15 cellular contexts compared by ENCODE assay signal in genomic region chr3:190532626-190533155, GRCh38. TPM values are rescaled to one million over a fixed set of nuclear protein-coding genes. Genes with fewer than 3 reads are reported as not detected.
DNase-seq lines count a peak whose midpoint lies in the region; ATAC-seq and TF ChIP-seq lines count a peak whose summit lies in the region.
"Had no signal": no experiment of that assay in that cellular context is flagged by ENCODE, and none has a peak within 500 bp of the region (broad histone marks: within the 10 kb centered on the region; RNA-seq: fewer than 3 reads in every experiment).

No MANE protein-coding gene starts in this region.

- no peak for TF ChIP-seq POLR2A in esophagus squamous epithelium (IDR thresholded peaks at IDR 0.05)

- TF ChIP-seq CTCF in esophagus squamous epithelium (IDR thresholded peaks at IDR 0.05) (no peak), osteocyte (IDR thresholded peaks at IDR 0.05) (no peak)

- no peak for DNase-seq in activated naive CD8-positive, alpha-beta T cell treated with anti-CD3 and anti-CD28 coated beads for 36 hours
- no peak for DNase-seq in activated naive CD8-positive, alpha-beta T cell treated with anti-CD3 and anti-CD28 coated beads, Interleukin-2, amount 50 U/mL, for 24 hours
- DNase-seq in esophagus squamous epithelium (lab: John Stamatoyannopoulos, UW) (no peak), osteocyte (ENCODE audit: extremely low spot score, unreplicated experiment) (no peak), HUDEP-2 (lab: John Stamatoyannopoulos, UW; ENCODE audit: unreplicated experiment in 76 of 76) (no peak)
- DNase-seq in effector memory CD8-positive, alpha-beta T cell = no peak
- DNase-seq: Caco-2; GF-D8; glutamatergic neuron; naive thymus-derived CD4-positive, alpha-beta T cell; NCI-H2171; SHP77 treated with DMSO at 0.1 percent for 48 hours; stimulated activated naive CD4-positive, alpha-beta T cell treated with Interleukin-2 at 50 U/mL for 16 hours had no signal

- H3K27ac ChIP-seq in esophagus squamous epithelium = peak overlapping the region; percentile 69 to 82 (median 74)

- H3K36me3 ChIP-seq in esophagus squamous epithelium = peaks cover 0 to 7% (median 4%) of the 10 kb centered on the region in 3 donors

- peaks cover 34% of the 10 kb centered on the region for H3K36me3 Mint-ChIP-seq in activated naive CD8-positive, alpha-beta T cell treated with anti-CD3 and anti-CD28 coated beads for 36 hours
- peaks cover 42% of the 10 kb centered on the region for H3K36me3 Mint-ChIP-seq in activated naive CD8-positive, alpha-beta T cell treated with anti-CD3 and anti-CD28 coated beads, Interleukin-2, amount 50 U/mL, for 24 hours (ENCODE audit: low read depth)
- peaks cover 10% of the 10 kb centered on the region for H3K36me3 Mint-ChIP-seq in osteocyte (ENCODE audit: unreplicated experiment)
- H3K36me3 Mint-ChIP-seq in effector memory CD8-positive, alpha-beta T cell (ENCODE audit: insufficient read depth) = no peaks in the 10 kb centered on the region

- no peaks in the 10 kb centered on the region for H3K27me3 Mint-ChIP-seq in activated naive CD8-positive, alpha-beta T cell treated with anti-CD3 and anti-CD28 coated beads for 36 hours
- H3K27me3 Mint-ChIP-seq in activated naive CD8-positive, alpha-beta T cell treated with anti-CD3 and anti-CD28 coated beads, Interleukin-2, amount 50 U/mL, for 24 hours = no peaks in the 10 kb centered on the region
- H3K27me3 Mint-ChIP-seq in osteocyte (ENCODE audit: unreplicated experiment) = no peaks in the 10 kb centered on the region
- no peaks in the 10 kb centered on the region for H3K27me3 Mint-ChIP-seq in effector memory CD8-positive, alpha-beta T cell
- H3K27me3 Mint-ChIP-seq: naive thymus-derived CD4-positive, alpha-beta T cell had no signal

- no peak overlapping the region for H3K4me3 ChIP-seq in esophagus squamous epithelium

- no peaks in the 10 kb centered on the region for H3K9me3 ChIP-seq in esophagus squamous epithelium
- H3K9me3 ChIP-seq: Caco-2 had no signal

- no peaks in the 10 kb centered on the region for H3K9me3 Mint-ChIP-seq in activated naive CD8-positive, alpha-beta T cell treated with anti-CD3 and anti-CD28 coated beads for 36 hours
- no peaks in the 10 kb centered on the region for H3K9me3 Mint-ChIP-seq in activated naive CD8-positive, alpha-beta T cell treated with anti-CD3 and anti-CD28 coated beads, Interleukin-2, amount 50 U/mL, for 24 hours
- no peaks in the 10 kb centered on the region for H3K9me3 Mint-ChIP-seq in osteocyte (ENCODE audit: unreplicated experiment)
- no peaks in the 10 kb centered on the region for H3K9me3 Mint-ChIP-seq in effector memory CD8-positive, alpha-beta T cell
- H3K9me3 Mint-ChIP-seq: naive thymus-derived CD4-positive, alpha-beta T cell had no signal

- intact Hi-C loops in esophagus squamous epithelium (cut with DNase I) = no loop called here

- ATAC-seq in activated naive CD8-positive, alpha-beta T cell treated with anti-CD3 and anti-CD28 coated beads, Interleukin-2, amount 50 U/mL, for 24 hours = no peak
- ATAC-seq in HG03095 (IDR thresholded peaks at IDR 0.05; ENCODE audit: unreplicated experiment) (no peak), GM21423 (IDR thresholded peaks at IDR 0.05; ENCODE audit: unreplicated experiment) (no peak)
- no peak for ATAC-seq in effector memory CD8-positive, alpha-beta T cell (replicated peaks)
- ATAC-seq: naive thymus-derived CD4-positive, alpha-beta T cell had no signal

- peak overlapping the region; percentile 18 for H3K27ac Mint-ChIP-seq in activated naive CD8-positive, alpha-beta T cell treated with anti-CD3 and anti-CD28 coated beads for 36 hours
- H3K27ac Mint-ChIP-seq in activated naive CD8-positive, alpha-beta T cell treated with anti-CD3 and anti-CD28 coated beads, Interleukin-2, amount 50 U/mL, for 24 hours = no peak overlapping the region
- H3K27ac Mint-ChIP-seq in osteocyte (ENCODE audit: unreplicated experiment) = peak overlapping the region; percentile 90
- peak overlapping the region in 1 of 2 donors; percentile 19 for H3K27ac Mint-ChIP-seq in effector memory CD8-positive, alpha-beta T cell
- H3K27ac Mint-ChIP-seq: naive thymus-derived CD4-positive, alpha-beta T cell had no signal

- H3K27me3 ChIP-seq in esophagus squamous epithelium = no peaks in the 10 kb centered on the region

- peaks cover 11% of the 10 kb centered on the region for H3K4me1 Mint-ChIP-seq in activated naive CD8-positive, alpha-beta T cell treated with anti-CD3 and anti-CD28 coated beads for 36 hours
- peaks cover 18% of the 10 kb centered on the region for H3K4me1 Mint-ChIP-seq in activated naive CD8-positive, alpha-beta T cell treated with anti-CD3 and anti-CD28 coated beads, Interleukin-2, amount 50 U/mL, for 24 hours
- H3K4me1 Mint-ChIP-seq in osteocyte (ENCODE audit: unreplicated experiment) = peaks cover 19% of the 10 kb centered on the region
- peaks cover 8 to 13% of the 10 kb centered on the region in 2 donors for H3K4me1 Mint-ChIP-seq in effector memory CD8-positive, alpha-beta T cell (ENCODE audit: low read depth in 2 of 2)

- H3K4me1 ChIP-seq in esophagus squamous epithelium = peaks cover 19 to 77% (median 31%) of the 10 kb centered on the region in 3 donors
- H3K4me1 ChIP-seq: Caco-2 had no signal

- no peak overlapping the region for H3K4me3 Mint-ChIP-seq in activated naive CD8-positive, alpha-beta T cell treated with anti-CD3 and anti-CD28 coated beads for 36 hours
- H3K4me3 Mint-ChIP-seq in activated naive CD8-positive, alpha-beta T cell treated with anti-CD3 and anti-CD28 coated beads, Interleukin-2, amount 50 U/mL, for 24 hours = no peak overlapping the region
- no peak overlapping the region for H3K4me3 Mint-ChIP-seq in osteocyte (ENCODE audit: unreplicated experiment)
- no peak overlapping the region for H3K4me3 Mint-ChIP-seq in effector memory CD8-positive, alpha-beta T cell
- H3K4me3 Mint-ChIP-seq: naive thymus-derived CD4-positive, alpha-beta T cell had no signal

- WGBS in esophagus squamous epithelium, 2 donors = 46 to 57% methylated on average over 9 of the region's 9 CpGs

RNA-seq across cellular contexts. Expression of gene IL1RAP, which starts 18.8 kb away (rescaled TPM):
- total RNA-seq in activated naive CD8-positive, alpha-beta T cell treated with anti-CD3 and anti-CD28 coated beads for 36 hours = 1 to 10 TPM; 7.3 to 8.2 TPM
- total RNA-seq in esophagus squamous epithelium (10 to 100 TPM; 30.7 to 44.5 (median 32.1) TPM), osteocyte (23.8 and 29.3 TPM in 2 replicates)
